Comparison of ENCODE assay signal across 15 cellular contexts in genomic region chr16:85507342-85507741, GRCh38.
DNase-seq lines count a peak whose midpoint lies in the region; ATAC-seq and TF ChIP-seq lines count a peak whose summit lies in the region.
"Had no signal": no experiment of that assay in that cellular context is flagged by ENCODE, and none has a peak within 500 bp of the region (broad histone marks: within the 10 kb centered on the region; RNA-seq: fewer than 3 reads in every experiment).

No MANE protein-coding gene starts in this region.

- in situ Hi-C loops in gastrocnemius medialis (cut with MboI; ENCODE audit: low sequenced_read_pairs in 4 of 4), result no loop called here

- intact Hi-C loops in left ventricle myocardium inferior (cut with micrococcal nuclease) (no loop called here), right cardiac atrium (cut with DNase I) (no loop called here), gastrocnemius medialis (cut with DNase I; ENCODE audit: low total_unique reads) (no loop called here)

- H3K4me3 ChIP-seq in left ventricle myocardium inferior, result no peak overlapping the region
- H3K4me3 ChIP-seq in right cardiac atrium (ENCODE audit: low read length), result no peak overlapping the region
- H3K4me3 ChIP-seq in gastrocnemius medialis, result no peak overlapping the region
- H3K4me3 ChIP-seq: GM23248 had no signal

- no peaks in the 10 kb centered on the region for H3K36me3 ChIP-seq in left ventricle myocardium inferior
- no peaks in the 10 kb centered on the region for H3K36me3 ChIP-seq in gastrocnemius medialis

- TF ChIP-seq POLR2A in gastrocnemius medialis (IDR thresholded peaks at IDR 0.05), result no peak

- TF ChIP-seq CTCF in left ventricle myocardium inferior (IDR thresholded peaks at IDR 0.05; ENCODE audit: borderline replicate concordance) (no peak), gastrocnemius medialis (IDR thresholded peaks at IDR 0.05 in 4 of 5, conservative IDR thresholded peaks at IDR 0.05 in 1 of 5) (no peak)

- H3K27me3 ChIP-seq in left ventricle myocardium inferior (ENCODE audit: low read depth) (no peaks in the 10 kb centered on the region), right cardiac atrium (ENCODE audit: control insufficient read depth, insufficient read depth) (no peaks in the 10 kb centered on the region), gastrocnemius medialis (no peaks in the 10 kb centered on the region)

- ATAC-seq in right cardiac atrium (no peak), gastrocnemius medialis (peak in 1 of 2 donors; percentile 20), HG03565 (IDR thresholded peaks at IDR 0.05; ENCODE audit: unreplicated experiment) (no peak)
- ATAC-seq: CD8-positive, alpha-beta T cell; HCT116 had no signal

- no peaks in the 10 kb centered on the region for H3K9me3 ChIP-seq in left ventricle myocardium inferior (replicated peaks)
- H3K9me3 ChIP-seq in right cardiac atrium (ENCODE audit: control insufficient read depth, low read length), result no peaks in the 10 kb centered on the region
- H3K9me3 ChIP-seq in gastrocnemius medialis, result no peaks in the 10 kb centered on the region

- H3K27ac ChIP-seq in left ventricle myocardium inferior (replicated peaks) (peak overlapping the region; percentile 19), right cardiac atrium (ENCODE audit: low read length) (no peak overlapping the region), gastrocnemius medialis (peak overlapping the region in 3 of 4 donors; percentile 18 to 37 (median 31))
- H3K27ac ChIP-seq: GM23248, HL-60 had no signal

- WGBS in right cardiac atrium, result 78% methylated on average over 8 of the region's 8 CpGs

- DNase-seq in left ventricle myocardium inferior (no peak), right cardiac atrium (no peak), M059J (ENCODE audit: low read depth) (peak; percentile 9), dermis microvascular lymphatic vessel endothelial cell (ENCODE audit: low read depth in 2 of 2) (peak; percentile 6 to 38), gastrocnemius medialis (no peak)
- no peak for DNase-seq in stimulated activated CD8-positive, alpha-beta memory T cell treated with anti-CD3 and anti-CD28 coated beads, Interleukin-4, amount 100 ng/mL, for 48 hours
- DNase-seq: CD8-positive, alpha-beta T cell; COR-L47; DMS153; DMS79 treated with DMSO at 0.1 percent for 48 hours; EL; GM23248 had no signal

- peaks cover 26% of the 10 kb centered on the region for H3K4me1 ChIP-seq in left ventricle myocardium inferior
- peaks cover 2% of the 10 kb centered on the region for H3K4me1 ChIP-seq in right cardiac atrium (ENCODE audit: control insufficient read depth, insufficient read depth, low read length)
- H3K4me1 ChIP-seq in gastrocnemius medialis, result peaks cover 13 to 20% of the 10 kb centered on the region in 2 donors

Comparison
In these comparisons a context has a peak if more than half of its experiments do, and no peak if none do; other contexts are left out.
1. DNase-seq: peak in M059J (single experiment) and dermis microvascular lymphatic vessel endothelial cell (2 of 2); none in left ventricle myocardium inferior (single experiment), right cardiac atrium (0 of 3), gastrocnemius medialis (0 of 2) and stimulated activated CD8-positive, alpha-beta memory T cell treated with anti-CD3 and anti-CD28 coated beads, Interleukin-4, amount 100 ng/mL, for 48 hours (single experiment).